In genomic region chr14:34029921-34030334, GRCh38 we compare ENCODE assay signal across 12 cellular contexts.
A peak's percentile ranks its signal among the peaks of the same experiment; 100 is the strongest.
DNase-seq lines count a peak whose midpoint lies in the region; ATAC-seq and TF ChIP-seq lines count a peak whose summit lies in the region.
"Had no signal": no experiment of that assay in that cellular context is flagged by ENCODE, and none has a peak within 500 bp of the region (broad histone marks: within the 10 kb centered on the region; RNA-seq: fewer than 3 reads in every experiment).

No MANE protein-coding gene starts in this region.

- 60 to 67% methylated on average over 6 of the region's 6 CpGs for WGBS in esophagus, 2 donors
- 57 to 60% methylated on average over 6 of the region's 6 CpGs for WGBS in lower leg skin, 2 donors
- WGBS in testis, 2 donors, result 30 to 39% methylated on average over 5 to 6 of the region's 6 CpGs

- no peaks in the 10 kb centered on the region for H3F3A ChIP-seq in PC-9 (ENCODE audit: insufficient read depth, low read depth)

- no peaks in the 10 kb centered on the region for H3K36me3 ChIP-seq in esophagus (ENCODE audit: control insufficient read depth in 2 of 2, insufficient read depth in 2 of 2, low read length in 1 of 2)
- no peaks in the 10 kb centered on the region for H3K36me3 ChIP-seq in testis (ENCODE audit: low read depth, missing control alignments)
- no peaks in the 10 kb centered on the region for H3K36me3 ChIP-seq in PC-9 (ENCODE audit: low read depth)

- no peaks in the 10 kb centered on the region for H3K9me3 ChIP-seq in esophagus (ENCODE audit: control insufficient read depth in 2 of 2, insufficient read depth in 1 of 2, low read depth in 1 of 2, low read length in 1 of 2)
- H3K9me3 ChIP-seq in testis, result no peaks in the 10 kb centered on the region
- H3K9me3 ChIP-seq in PC-9 (ENCODE audit: insufficient read depth, low read depth), result no peaks in the 10 kb centered on the region

- H3K27ac ChIP-seq in esophagus (ENCODE audit: low read depth in 2 of 2, low read length in 1 of 2) (peak overlapping the region; percentile 17 to 38), testis (no peak overlapping the region), PC-9 (no peak overlapping the region)

- H3K79me2 ChIP-seq in PC-9 (ENCODE audit: low read depth), result no peaks in the 10 kb centered on the region

- TF ChIP-seq POLR2A in lower leg skin (IDR thresholded peaks at IDR 0.05) (no peak), testis (IDR thresholded peaks at IDR 0.05) (no peak)

- no TSS peak for BruUV-seq in PC-9 (replicated peaks; lab: Mats Ljungman, UMichigan)

- no peaks in the 10 kb centered on the region for H4K20me1 ChIP-seq in PC-9 (ENCODE audit: insufficient read depth)

- intact Hi-C loops in lower leg skin (cut with DNase I; ENCODE audit: low total_unique reads) (loop anchor here (10.0 kb wide), 1 partner anchor 75 kb away; the partner anchor contains the start of gene EGLN3), testis (cut with DNase I; ENCODE audit: low total_unique reads) (no loop called here), PC-9 (cut with micrococcal nuclease; ENCODE audit: unreplicated experiment) (no loop called here)

- ATAC-seq in GM19023 (IDR thresholded peaks at IDR 0.05; ENCODE audit: unreplicated experiment), result no peak
- ATAC-seq in GM18498 (IDR thresholded peaks at IDR 0.05; ENCODE audit: unreplicated experiment), result no peak

- TF ChIP-seq CTCF in lower leg skin (IDR thresholded peaks at IDR 0.05), result no peak
- no peak for TF ChIP-seq CTCF in testis (IDR thresholded peaks at IDR 0.05)
- no peak for TF ChIP-seq CTCF in PC-9 (conservative IDR thresholded peaks at IDR 0.05)

- peak; percentile 29 for DNase-seq in M059J (ENCODE audit: low read depth)
- peak; percentile 52 to 90 for DNase-seq in lower leg skin (ENCODE audit: low spot score in 2 of 2)
- peak; percentile 67 for DNase-seq in testis
- DNase-seq in PC-9, result no peak
- DNase-seq in NCI-H1930 (lab: John Stamatoyannopoulos, UW), result no peak
- DNase-seq: activated naive CD8-positive, alpha-beta T cell treated with anti-CD3 and anti-CD28 coated beads, Interleukin-2, amount 10 ng/mL, durations not matched to agents 7 days and 5 days; effector CD4-positive, alpha-beta T cell; HCEC 1CT; NCI-H226 had no signal

- POLR2A ChIA-PET in PC-9 (lab: Charles Lee; ENCODE audit: unreplicated experiment), result no interaction called here

- H3K4me1 ChIP-seq in esophagus (ENCODE audit: control insufficient read depth in 2 of 2, insufficient read depth in 2 of 2, low read length in 1 of 2) (no peaks in the 10 kb centered on the region), testis (peaks cover 14% of the 10 kb centered on the region), PC-9 (replicated peaks; ENCODE audit: insufficient read depth) (no peaks in the 10 kb centered on the region)

- CTCF ChIA-PET in PC-9 (lab: Charles Lee), result no interaction called here

- no peaks in the 10 kb centered on the region for H3K9me2 ChIP-seq in PC-9 (ENCODE audit: insufficient read depth)

- H3K27me3 ChIP-seq in esophagus (ENCODE audit: control insufficient read depth in 1 of 2, insufficient read depth in 2 of 2, low read length in 2 of 2) (no peaks in the 10 kb centered on the region), testis (no peaks in the 10 kb centered on the region), PC-9 (ENCODE audit: insufficient read depth, low read depth) (no peaks in the 10 kb centered on the region)

- H3K4me2 ChIP-seq in PC-9, result no peak overlapping the region

- no peak overlapping the region for H2AFZ ChIP-seq in PC-9

- H3K4me3 ChIP-seq in esophagus (ENCODE audit: low read depth in 1 of 2, low read length in 2 of 2) (no peak overlapping the region), lower leg skin (ENCODE audit: low read depth, poor library complexity, severe bottlenecking) (no peak overlapping the region), testis (no peak overlapping the region), PC-9 (no peak overlapping the region)

Comparison
In these comparisons a context has a peak if more than half of its experiments do, and no peak if none do; other contexts are left out.
1. DNase-seq: peak in M059J (single experiment), lower leg skin (2 of 2) and testis (single experiment); none in PC-9 (0 of 2) and NCI-H1930 (0 of 2).
2. H3K27ac ChIP-seq: peak in esophagus (2 of 2); none in testis (0 of 2) and PC-9 (single experiment).